ENCODE assay signal across 8 cellular contexts in the genomic region with DNA sequence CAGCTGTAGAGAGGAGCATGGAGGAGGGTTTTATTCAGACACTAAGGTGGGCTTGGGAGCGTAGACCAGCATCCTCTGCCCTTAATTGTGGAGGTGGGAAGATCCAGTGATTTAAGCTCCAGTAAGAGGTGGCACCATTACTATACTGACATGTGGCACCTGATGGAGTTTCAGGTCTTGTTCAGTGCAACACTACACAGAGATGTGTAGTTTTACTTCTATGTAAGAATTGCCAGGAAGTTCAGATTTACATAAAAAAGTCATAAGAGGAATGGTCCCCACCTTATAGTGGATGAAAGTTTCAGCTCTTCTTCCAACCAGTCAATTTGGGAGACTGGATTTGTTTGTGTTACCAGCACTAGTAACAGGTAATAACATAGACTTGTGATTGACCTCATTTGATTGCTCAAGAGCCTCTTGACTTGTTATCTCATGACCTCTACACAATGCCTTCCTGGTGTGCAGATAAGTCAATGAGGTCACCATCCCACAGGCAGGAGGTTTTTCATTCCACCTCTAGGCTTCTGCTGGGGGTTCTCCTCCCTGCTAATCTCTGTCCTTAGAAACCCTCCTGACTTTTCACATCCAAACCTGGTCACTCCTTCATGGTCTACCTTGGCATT. TPM values are rescaled to one million over a fixed set of nuclear protein-coding genes. Genes with fewer than 3 reads are reported as not detected.
DNase-seq lines count a peak whose midpoint lies in the region; ATAC-seq and TF ChIP-seq lines count a peak whose summit lies in the region.
"Not testable (repeated sequence)": the region's sequence is repeated elsewhere in the genome, so short reads cannot be mapped to it uniquely, and the experiment has no call there.

No MANE protein-coding gene starts in this region.

- not testable (repeated sequence) for H3K27ac ChIP-seq in endodermal cell (ENCODE audit: low read depth, low read length); mesendoderm (ENCODE audit: low read depth, low read length)
- H3K27ac ChIP-seq in right atrium auricular region (peak overlapping the region; percentile 53 to 73), vagina (peak overlapping the region; percentile 69)

- not testable (repeated sequence) for H3K36me3 Mint-ChIP-seq in activated T-cell treated with anti-CD3 and anti-CD28 coated beads, Interleukin-2, amount 50 U/mL, for 4 hours (ENCODE audit: insufficient read depth); endodermal cell (ENCODE audit: low read depth)

- peak overlapping the region; percentile 2 for H3K9ac ChIP-seq in endodermal cell (ENCODE audit: extremely low read depth, low read length, poor library complexity, severe bottlenecking)
- H3K9ac ChIP-seq in mesendoderm (ENCODE audit: low read length) = not testable (repeated sequence)

- H3K4me1 ChIP-seq in endodermal cell (ENCODE audit: control insufficient read depth, insufficient read depth, low read length); mesendoderm (ENCODE audit: control insufficient read depth, low read depth, low read length): not testable (repeated sequence)
- H3K4me1 ChIP-seq in right atrium auricular region = peaks cover 0 to 14% of the 10 kb centered on the region in 2 donors
- peaks cover 19% of the 10 kb centered on the region for H3K4me1 ChIP-seq in vagina

- not testable (repeated sequence) for H3K79me2 ChIP-seq in mesendoderm (ENCODE audit: control insufficient read depth, insufficient read depth, low read length)

- not testable (repeated sequence) for H3K27me3 ChIP-seq in endodermal cell (ENCODE audit: control insufficient read depth, insufficient read depth, low read length, poor library complexity, severe bottlenecking); right atrium auricular region; mesendoderm (ENCODE audit: insufficient read depth, low read length, poor library complexity); vagina

- not testable (repeated sequence) for TF ChIP-seq CTCF in endodermal cell (conservative IDR thresholded peaks at IDR 0.05); right atrium auricular region (IDR thresholded peaks at IDR 0.05); vagina (IDR thresholded peaks at IDR 0.05)

- not testable (repeated sequence) for H3K27me3 Mint-ChIP-seq in activated T-cell treated with anti-CD3 and anti-CD28 coated beads, Interleukin-2, amount 50 U/mL, for 4 hours (ENCODE audit: low read depth); endodermal cell (ENCODE audit: insufficient read depth)

- TF ChIP-seq EP300 in Ishikawa (IDR thresholded peaks at IDR 0.05; ENCODE audit: borderline replicate concordance) = not testable (repeated sequence)

- intact Hi-C loops in vagina (cut with DNase I) = not testable (repeated sequence)

- not testable (repeated sequence) for H4K8ac ChIP-seq in mesendoderm (ENCODE audit: low read depth, low read length)

- peak; percentile 21 for DNase-seq in DMS53 treated with DMSO at 0.1 percent for 48 hours (lab: John Stamatoyannopoulos, UW; ENCODE audit: unreplicated experiment)
- DNase-seq in NCI-H748 treated with DMSO at 0.1 percent for 48 hours (lab: John Stamatoyannopoulos, UW) = peak; percentile 8
- DNase-seq in activated T-cell treated with anti-CD3 and anti-CD28 coated beads, Interleukin-2, amount 50 U/mL, for 4 hours; right atrium auricular region (ENCODE audit: low spot score); vagina (ENCODE audit: extremely low spot score in 2 of 2): not testable (repeated sequence)
- peak; percentile 62 for DNase-seq in endodermal cell
- DNase-seq in mesendoderm = peak; percentile 89

- not testable (repeated sequence) for H3K18ac ChIP-seq in mesendoderm (ENCODE audit: low read length)

- H3K4me3 Mint-ChIP-seq in activated T-cell treated with anti-CD3 and anti-CD28 coated beads, Interleukin-2, amount 50 U/mL, for 4 hours; endodermal cell: not testable (repeated sequence)

- ATAC-seq in activated T-cell treated with anti-CD3 and anti-CD28 coated beads, Interleukin-2, amount 50 U/mL, for 4 hours = peak; percentile 18

- H2BK15ac ChIP-seq in mesendoderm (replicated peaks; ENCODE audit: low read depth) = not testable (repeated sequence)

- TF ChIP-seq RAD21 in Ishikawa (IDR thresholded peaks at IDR 0.05; ENCODE audit: low read depth) = not testable (repeated sequence)

- H3K4ac ChIP-seq in mesendoderm (ENCODE audit: low read depth, low read length) = not testable (repeated sequence)

- not testable (repeated sequence) for H4K5ac ChIP-seq in mesendoderm (ENCODE audit: low read length)

- not testable (repeated sequence) for H2AK5ac ChIP-seq in mesendoderm (ENCODE audit: low read length)

- H2BK120ac ChIP-seq in mesendoderm (ENCODE audit: low read depth, low read length) = not testable (repeated sequence)

- not testable (repeated sequence) for H3K9me3 Mint-ChIP-seq in activated T-cell treated with anti-CD3 and anti-CD28 coated beads, Interleukin-2, amount 50 U/mL, for 4 hours; endodermal cell

- not testable (repeated sequence) for H3K4me1 Mint-ChIP-seq in activated T-cell treated with anti-CD3 and anti-CD28 coated beads, Interleukin-2, amount 50 U/mL, for 4 hours (ENCODE audit: low read depth)
- peaks cover 27% of the 10 kb centered on the region for H3K4me1 Mint-ChIP-seq in endodermal cell

- not testable (repeated sequence) for H3K4me2 ChIP-seq in mesendoderm (ENCODE audit: low read length)

- not testable (repeated sequence) for H2BK5ac ChIP-seq in mesendoderm (ENCODE audit: low read length)

- not testable (repeated sequence) for H3K23ac ChIP-seq in mesendoderm (ENCODE audit: low read length)

- H3K27ac Mint-ChIP-seq in endodermal cell = peak overlapping the region; percentile 74

- not testable (repeated sequence) for H3K56ac ChIP-seq in mesendoderm (ENCODE audit: low read length)

- H3K4me3 ChIP-seq in endodermal cell (ENCODE audit: low read length) = peak overlapping the region; percentile 27
- not testable (repeated sequence) for H3K4me3 ChIP-seq in right atrium auricular region; mesendoderm (ENCODE audit: low read length); vagina

- 92 to 100% methylated on average over 1 of the region's 1 CpG for WGBS in endodermal cell (ENCODE audit: insufficient coverage in 1 of 2, insufficient read length in 1 of 2), 2 experiments
- WGBS in mesendoderm (ENCODE audit: extremely low coverage, insufficient coverage, low lambda C conversion rate) = no CpG with 5 or more reads among the region's 1 CpG

- not testable (repeated sequence) for H3K36me3 ChIP-seq in endodermal cell (ENCODE audit: control insufficient read depth, insufficient read depth, low read length); right atrium auricular region; mesendoderm (ENCODE audit: control insufficient read depth, insufficient read depth, low read length); vagina

- H3K9me3 ChIP-seq in endodermal cell (ENCODE audit: control insufficient read depth, low read length); right atrium auricular region; vagina: not testable (repeated sequence)

- not testable (repeated sequence) for H3K79me1 ChIP-seq in mesendoderm (ENCODE audit: low read length)

- not testable (repeated sequence) for TF ChIP-seq POLR2A in vagina (IDR thresholded peaks at IDR 0.05)

TF ChIP-seq in Ishikawa, 13 proteins besides CTCF, POLR2A, EP300 and RAD21:
- TF ChIP-seq CEBPB (IDR thresholded peaks at IDR 0.05) = peak; percentile 49; the same call in 1 of the 2 replicates

RNA-seq across cellular contexts. Expression of a gene that starts 33.8 kb away (rescaled TPM):
- total RNA-seq in activated T-cell treated with anti-CD3 and anti-CD28 coated beads, Interleukin-2, amount 50 U/mL, for 4 hours = 10 to 100 TPM; 67.4 to 78.8 (median 77.0) TPM
- total RNA-seq in endodermal cell (100 to 1,000 TPM; 115 to 131 TPM), right atrium auricular region (100 to 1,000 TPM; 293 to 339 TPM), vagina (177 TPM)
- polyA plus RNA-seq in endodermal cell (2013, experiment 1 of 2) = 35.6 TPM
- 46.4 TPM for polyA plus RNA-seq in endodermal cell (2013, experiment 2 of 2)
- polyA plus RNA-seq in mesendoderm (2013, experiment 1 of 2) = 23.0 TPM
- 24.9 TPM for polyA plus RNA-seq in mesendoderm (2013, experiment 2 of 2)
